1 cellular context compared by ENCODE assay signal in the genomic region with DNA sequence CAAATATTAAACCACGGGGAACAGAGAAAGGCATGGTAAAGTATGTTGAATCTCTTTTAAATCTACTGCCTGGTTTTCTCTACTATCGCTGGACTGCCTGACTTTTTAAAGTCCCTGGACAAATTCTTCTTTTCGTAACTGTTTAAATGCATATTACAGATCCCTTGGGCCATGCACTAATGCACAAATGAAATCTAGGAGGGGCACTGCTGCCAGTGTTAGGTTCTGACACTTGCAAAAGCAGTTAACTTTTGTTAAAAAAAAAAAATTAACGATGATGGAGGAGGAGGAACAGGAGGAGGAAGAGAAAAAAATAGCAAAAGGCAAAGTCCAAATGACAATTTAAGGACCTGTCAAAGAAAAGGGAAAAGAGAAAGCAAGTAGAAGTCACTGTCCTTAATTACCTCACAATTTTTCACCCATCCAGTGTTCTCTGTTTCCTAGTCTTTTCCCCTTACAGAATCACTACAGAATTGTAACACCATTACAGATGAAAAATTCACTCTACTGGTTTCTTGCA.
TF ChIP-seq lines count a peak whose summit lies in the region.

No MANE protein-coding gene starts in this region.

TF ChIP-seq in GM12878, 131 proteins besides CTCF, POLR2A, EP300 and RAD21 (continued from another document):
- TF ChIP-seq ATF2 (IDR thresholded peaks at IDR 0.05; ENCODE audit: low read length) = no peak
- TF ChIP-seq NBN (IDR thresholded peaks at IDR 0.05) = 0 out of 2 replicates have a peak, but pooled peaks have one; percentile 31
- 0 out of 2 replicates have a peak, but pooled peaks have one; percentile 29 for TF ChIP-seq ZNF384 (IDR thresholded peaks at IDR 0.05; ENCODE audit: borderline replicate concordance, low read depth, low read length)
TF ChIP-seq in GM12878: peak in this region for 5.
